ENCODE assay signal across 15 cellular contexts in genomic region chr2:128378231-128379020, GRCh38. TPM values are rescaled to one million over a fixed set of nuclear protein-coding genes. Genes with fewer than 3 reads are reported as not detected.
DNase-seq lines count a peak whose midpoint lies in the region; TF ChIP-seq lines count a peak whose summit lies in the region.
"Had no signal": no experiment of that assay in that cellular context is flagged by ENCODE, and none has a peak within 500 bp of the region (broad histone marks: within the 10 kb centered on the region; RNA-seq: fewer than 3 reads in every experiment).

No MANE protein-coding gene starts in this region.

- no peak for TF ChIP-seq POLR2A in testis (IDR thresholded peaks at IDR 0.05)

- WGBS in endodermal cell (ENCODE audit: insufficient coverage in 1 of 2, insufficient read length in 1 of 2), 2 experiments, result 85 to 97% methylated on average over 9 to 16 of the region's 16 CpGs
- 63 to 64% methylated on average over 9 to 16 of the region's 16 CpGs for WGBS in testis, 2 donors

- H3K27me3 Mint-ChIP-seq in endodermal cell (ENCODE audit: insufficient read depth), result no peaks in the 10 kb centered on the region

- peak overlapping the region; percentile 82 for H3K27ac Mint-ChIP-seq in endodermal cell

- TF ChIP-seq CTCF in RWPE1 (conservative IDR thresholded peaks at IDR 0.05; ENCODE audit: low read depth) (no peak), endodermal cell (conservative IDR thresholded peaks at IDR 0.05) (no peak), testis (IDR thresholded peaks at IDR 0.05) (no peak)

- peaks cover 43% of the 10 kb centered on the region for H3K4me1 Mint-ChIP-seq in endodermal cell

- H3K27ac ChIP-seq in RWPE1 (peak overlapping the region; percentile 84), endodermal cell (ENCODE audit: low read depth, low read length) (peak overlapping the region; percentile 47), mucosa of rectum (ENCODE audit: low read depth in 2 of 2, low read length in 2 of 2) (peak overlapping the region; percentile 48 to 50), testis (peak overlapping the region; percentile 46 to 70)
- H3K27ac ChIP-seq: BLaER1, cardiac muscle cell had no signal

- no peaks in the 10 kb centered on the region for H3K36me3 ChIP-seq in endodermal cell (ENCODE audit: control insufficient read depth, insufficient read depth, low read length)
- H3K36me3 ChIP-seq in mucosa of rectum (ENCODE audit: control insufficient read depth in 2 of 2, insufficient read depth in 2 of 2, low read length in 2 of 2), result no peaks in the 10 kb centered on the region
- no peaks in the 10 kb centered on the region for H3K36me3 ChIP-seq in testis (ENCODE audit: low read depth, missing control alignments)
- H3K36me3 ChIP-seq: BLaER1, cardiac muscle cell had no signal

- H3K9ac ChIP-seq in endodermal cell (ENCODE audit: extremely low read depth, low read length, poor library complexity, severe bottlenecking) (peak overlapping the region; percentile 38), mucosa of rectum (ENCODE audit: low read depth in 1 of 2, low read length in 2 of 2) (no peak overlapping the region)
- H3K9ac ChIP-seq: BLaER1 had no signal

- POLR2A ChIA-PET in RWPE1 (lab: Yijun Ruan, JAX; ENCODE audit: low non-redundant PET), result no interaction called here

- H3K4me3 ChIP-seq in endodermal cell (ENCODE audit: low read length), result no peak overlapping the region
- no peak overlapping the region for H3K4me3 ChIP-seq in mucosa of rectum (ENCODE audit: low read length in 2 of 2)
- no peak overlapping the region for H3K4me3 ChIP-seq in testis
- H3K4me3 ChIP-seq: BLaER1, cardiac muscle cell had no signal

- intact Hi-C loops in testis (cut with DNase I; ENCODE audit: low total_unique reads), result no loop called here

- H3K9me3 ChIP-seq in endodermal cell (ENCODE audit: control insufficient read depth, low read length) (no peaks in the 10 kb centered on the region), mucosa of rectum (ENCODE audit: control insufficient read depth in 2 of 2, low read length in 2 of 2) (no peaks in the 10 kb centered on the region), testis (no peaks in the 10 kb centered on the region)
- H3K9me3 ChIP-seq: BLaER1 had no signal

- CTCF ChIA-PET in RWPE1 (lab: Yijun Ruan, JAX), result no interaction called here

- no peaks in the 10 kb centered on the region for H3K9me3 Mint-ChIP-seq in endodermal cell

- H3K27me3 ChIP-seq in endodermal cell (ENCODE audit: control insufficient read depth, insufficient read depth, low read length, poor library complexity, severe bottlenecking) (no peaks in the 10 kb centered on the region), mucosa of rectum (ENCODE audit: control insufficient read depth in 2 of 2, insufficient read depth in 2 of 2, low read length in 2 of 2) (no peaks in the 10 kb centered on the region), testis (no peaks in the 10 kb centered on the region)
- H3K27me3 ChIP-seq: cardiac muscle cell had no signal

- peak overlapping the region; percentile 31 for H3K4me3 Mint-ChIP-seq in endodermal cell

- H3K4me1 ChIP-seq in endodermal cell (ENCODE audit: control insufficient read depth, insufficient read depth, low read length) (peaks cover 38% of the 10 kb centered on the region), mucosa of rectum (ENCODE audit: control insufficient read depth in 2 of 2, insufficient read depth in 2 of 2, low read length in 2 of 2) (peaks cover 9 to 16% of the 10 kb centered on the region in 2 donors), testis (peaks cover 52% of the 10 kb centered on the region)

- DNase-seq in RWPE1 (ENCODE audit: low spot score), result no peak
- no peak for DNase-seq in endodermal cell
- DNase-seq in testis, result no peak
- DNase-seq in HT-29 (ENCODE audit: low spot score), result no peak
- DNase-seq in dermis blood vessel endothelial cell, result no peak
- no peak for DNase-seq in DMS153 (lab: John Stamatoyannopoulos, UW)
- DNase-seq in stimulated activated CD4-positive, alpha-beta T cell treated with anti-CD3 and anti-CD28 coated beads, Interleukin-12 subunit alpha, Interleukin-12 subunit beta, amount 100 ng/mL, for 4 hours, result no peak
- DNase-seq: activated naive CD4-positive, alpha-beta T cell treated with Interleukin-2 at 50 U/mL for 16 hours; DMS79; erythroblast; hippocampal formation; MM.1S had no signal

- H3K36me3 Mint-ChIP-seq in endodermal cell (ENCODE audit: low read depth), result no peaks in the 10 kb centered on the region

RNA-seq across cellular contexts. Expression of gene HS6ST1, which starts 59.8 kb away (rescaled TPM):
- total RNA-seq in endodermal cell, result 100 to 1,000 TPM in 1 of 2 donors, 10 to 100 TPM in 1; 93.0 to 106 TPM
- 81.5 TPM for polyA plus RNA-seq in endodermal cell (2013, experiment 1 of 2)
- polyA plus RNA-seq in endodermal cell (2013, experiment 2 of 2), result 79.0 TPM
- 100 to 1,000 TPM; 143 to 203 TPM for total RNA-seq in testis
- polyA plus RNA-seq in testis (ENCODE audit: insufficient read depth, low read depth, low replicate concordance), result 58.7 TPM
- 17.6 and 17.7 TPM in 2 replicates for total RNA-seq in HT-29 (2014; rRNA removed; shearing (Covaris generic))
- total RNA-seq in dermis blood vessel endothelial cell, result 20.2 and 27.1 TPM in 2 replicates
